ENCODE assay signal across 1 cellular context in genomic region chr16:19086322-19087199, GRCh38.
TF ChIP-seq lines count a peak whose summit lies in the region.

No MANE protein-coding gene starts in this region.

TF ChIP-seq in K562, 482 proteins besides CTCF, POLR2A, EP300 and RAD21 (continued from another document and continues in another):
- TF ChIP-seq AFF4 (CRISPR knock-in tag; IDR thresholded peaks at IDR 0.05) (peak; percentile 65; the same call in 1 of the 2 replicates), FOXP1 (CRISPR knock-in tag; IDR thresholded peaks at IDR 0.05) (peak; percentile 52; the same call in 1 of the 2 replicates), ZNF23 (CRISPR knock-in tag; IDR thresholded peaks at IDR 0.05) (no peak), ERF (CRISPR knock-in tag; IDR thresholded peaks at IDR 0.05) (peak; percentile 48; the same call in 1 of the 2 replicates), MAFF (IDR thresholded peaks at IDR 0.05; ENCODE audit: low read length) (no peak), SREBF2 (CRISPR knock-in tag; IDR thresholded peaks at IDR 0.05) (no peak), LARP7 (IDR thresholded peaks at IDR 0.05) (no peak), MAZ (CRISPR knock-in tag; conservative IDR thresholded peaks at IDR 0.05 in 1 of 2, IDR thresholded peaks at IDR 0.05 in 1 of 2) (peak; percentile 36 to 52; a peak in 3 of 4 replicates), KDM4B (IDR thresholded peaks at IDR 0.05; ENCODE audit: borderline replicate concordance in 2 of 2, low read depth in 1 of 2) (no peak), NFATC3 (IDR thresholded peaks at IDR 0.05) (no peak), HDAC1 (IDR thresholded peaks at IDR 0.05) (no peak), RHOXF2B (CRISPR knock-in tag; conservative IDR thresholded peaks at IDR 0.05) (no peak), PHTF2 (CRISPR knock-in tag; IDR thresholded peaks at IDR 0.05) (no peak), SUPT5H (IDR thresholded peaks at IDR 0.05) (no peak), SRSF1 (IDR thresholded peaks at IDR 0.05; ENCODE audit: low read depth, low read length) (no peak), FOXK1 (CRISPR knock-in tag; IDR thresholded peaks at IDR 0.05; ENCODE audit: borderline replicate concordance) (no peak), RBBP5 (IDR thresholded peaks at IDR 0.05; ENCODE audit: borderline replicate concordance, insufficient read depth, low read length, poor library complexity, severe bottlenecking) (no peak), CHD1 (IDR thresholded peaks at IDR 0.05; ENCODE audit: low read length) (no peak), NCOA6 (IDR thresholded peaks at IDR 0.05) (no peak), ZNF445 (CRISPR knock-in tag; IDR thresholded peaks at IDR 0.05; ENCODE audit: low read depth) (no peak), CHD7 (IDR thresholded peaks at IDR 0.05; ENCODE audit: low read depth, low read length) (no peak), CREB3L1 (IDR thresholded peaks at IDR 0.05; ENCODE audit: borderline replicate concordance, low read depth) (0 out of 2 replicates have a peak, but pooled peaks have one; percentile 19), CUX1 (CRISPR knock-in tag; IDR thresholded peaks at IDR 0.05) (no peak), PPARD (CRISPR knock-in tag; IDR thresholded peaks at IDR 0.05) (no peak), E4F1 (CRISPR knock-in tag; IDR thresholded peaks at IDR 0.05; ENCODE audit: borderline replicate concordance) (no peak), BCOR (IDR thresholded peaks at IDR 0.05) (no peak), THAP12 (CRISPR knock-in tag; IDR thresholded peaks at IDR 0.05) (no peak)
